ENCODE assay signal across 1 cellular context in the genomic region with DNA sequence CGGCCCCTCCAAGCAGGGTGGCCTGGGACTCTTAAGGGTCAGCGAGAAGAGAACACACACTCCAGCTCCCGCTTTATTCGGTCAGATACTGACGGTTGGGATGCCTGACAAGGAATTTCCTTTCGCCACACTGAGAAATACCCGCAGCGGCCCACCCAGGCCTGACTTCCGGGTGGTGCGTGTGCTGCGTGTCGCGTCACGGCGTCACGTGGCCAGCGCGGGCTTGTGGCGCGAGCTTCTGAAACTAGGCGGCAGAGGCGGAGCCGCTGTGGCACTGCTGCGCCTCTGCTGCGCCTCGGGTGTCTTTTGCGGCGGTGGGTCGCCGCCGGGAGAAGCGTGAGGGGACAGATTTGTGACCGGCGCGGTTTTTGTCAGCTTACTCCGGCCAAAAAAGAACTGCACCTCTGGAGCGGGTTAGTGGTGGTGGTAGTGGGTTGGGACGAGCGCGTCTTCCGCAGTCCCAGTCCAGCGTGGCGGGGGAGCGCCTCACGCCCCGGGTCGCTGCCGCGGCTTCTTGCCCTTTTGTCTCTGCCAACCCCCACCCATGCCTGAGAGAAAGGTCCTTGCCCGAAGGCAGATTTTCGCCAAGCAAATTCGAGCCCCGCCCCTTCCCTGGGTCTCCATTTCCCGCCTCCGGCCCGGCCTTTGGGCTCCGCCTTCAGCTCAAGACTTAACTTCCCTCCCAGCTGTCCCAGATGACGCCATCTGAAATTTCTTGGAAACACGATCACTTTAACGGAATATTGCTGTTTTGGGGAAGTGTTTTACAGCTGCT.
A peak's percentile ranks its signal among the peaks of the same experiment; 100 is the strongest.
TF ChIP-seq lines count a peak whose summit lies in the region.

BRCA2 (plus strand) TSS at position 254 of the 775 bp plus-strand sequence. CDS start 953 bp downstream, outside the sequence.
A gene with protein sequence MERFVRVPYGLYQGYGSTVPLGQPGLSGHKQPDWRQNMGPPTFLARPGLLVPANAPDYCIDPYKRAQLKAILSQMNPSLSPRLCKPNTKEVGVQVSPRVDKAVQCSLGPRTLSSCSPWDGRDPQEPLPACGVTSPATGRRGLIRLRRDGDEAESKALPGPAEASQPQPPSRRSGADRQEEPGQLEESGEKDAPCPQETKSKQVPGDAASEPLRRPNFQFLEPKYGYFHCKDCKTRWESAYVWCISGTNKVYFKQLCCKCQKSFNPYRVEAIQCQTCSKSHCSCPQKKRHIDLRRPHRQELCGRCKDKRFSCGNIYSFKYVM (minus strand): TSS at position 109 of the 775 bp plus-strand sequence. CDS start 3,438 bp downstream, outside the sequence.

TF ChIP-seq in HepG2, 621 proteins besides CTCF, POLR2A, EP300 and RAD21 (continued from another document and continues in another):
- TF ChIP-seq, protein P1, sequence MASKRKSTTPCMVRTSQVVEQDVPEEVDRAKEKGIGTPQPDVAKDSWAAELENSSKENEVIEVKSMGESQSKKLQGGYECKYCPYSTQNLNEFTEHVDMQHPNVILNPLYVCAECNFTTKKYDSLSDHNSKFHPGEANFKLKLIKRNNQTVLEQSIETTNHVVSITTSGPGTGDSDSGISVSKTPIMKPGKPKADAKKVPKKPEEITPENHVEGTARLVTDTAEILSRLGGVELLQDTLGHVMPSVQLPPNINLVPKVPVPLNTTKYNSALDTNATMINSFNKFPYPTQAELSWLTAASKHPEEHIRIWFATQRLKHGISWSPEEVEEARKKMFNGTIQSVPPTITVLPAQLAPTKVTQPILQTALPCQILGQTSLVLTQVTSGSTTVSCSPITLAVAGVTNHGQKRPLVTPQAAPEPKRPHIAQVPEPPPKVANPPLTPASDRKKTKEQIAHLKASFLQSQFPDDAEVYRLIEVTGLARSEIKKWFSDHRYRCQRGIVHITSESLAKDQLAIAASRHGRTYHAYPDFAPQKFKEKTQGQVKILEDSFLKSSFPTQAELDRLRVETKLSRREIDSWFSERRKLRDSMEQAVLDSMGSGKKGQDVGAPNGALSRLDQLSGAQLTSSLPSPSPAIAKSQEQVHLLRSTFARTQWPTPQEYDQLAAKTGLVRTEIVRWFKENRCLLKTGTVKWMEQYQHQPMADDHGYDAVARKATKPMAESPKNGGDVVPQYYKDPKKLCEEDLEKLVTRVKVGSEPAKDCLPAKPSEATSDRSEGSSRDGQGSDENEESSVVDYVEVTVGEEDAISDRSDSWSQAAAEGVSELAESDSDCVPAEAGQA (IDR thresholded peaks at IDR 0.05; ENCODE audit: low read depth) = no peak
- TF ChIP-seq, protein P1 (CRISPR knock-in tag; IDR thresholded peaks at IDR 0.05; ENCODE audit: borderline replicate concordance) = peak; percentile 63
- TF ChIP-seq ZNF883 (CRISPR knock-in tag; IDR thresholded peaks at IDR 0.05; ENCODE audit: not compliant biosample characterization) (peak; percentile 13), ZNF607 (CRISPR knock-in tag; IDR thresholded peaks at IDR 0.05; ENCODE audit: borderline replicate concordance) (peak; percentile 52; the same call in 1 of the 2 replicates), ZNF432 (CRISPR knock-in tag; IDR thresholded peaks at IDR 0.05; ENCODE audit: borderline replicate concordance) (0 out of 2 replicates have a peak, but pooled peaks have one; percentile 30), HMGXB3 (CRISPR knock-in tag; IDR thresholded peaks at IDR 0.05; ENCODE audit: borderline replicate concordance) (peak; percentile 72), IRF1 (CRISPR knock-in tag; IDR thresholded peaks at IDR 0.05; ENCODE audit: low read depth) (0 out of 2 replicates have a peak, but pooled peaks have one; percentile 28), NR2F6 (IDR thresholded peaks at IDR 0.05) (no peak), NR2F6 (CRISPR knock-in tag; IDR thresholded peaks at IDR 0.05) (peak; percentile 51), ZNF749 (CRISPR knock-in tag; IDR thresholded peaks at IDR 0.05; ENCODE audit: borderline replicate concordance) (peak; percentile 76; the same call in 1 of the 2 replicates), SAP130 (CRISPR knock-in tag; IDR thresholded peaks at IDR 0.05; ENCODE audit: low read depth) (peak; percentile 100), TEAD3 (CRISPR knock-in tag; optimal IDR thresholded peaks at IDR 0.05; ENCODE audit: borderline replicate concordance) (peak; percentile 38), TBX2 (CRISPR knock-in tag; IDR thresholded peaks at IDR 0.05; ENCODE audit: borderline replicate concordance) (peak; percentile 78), PHF8 (CRISPR knock-in tag; IDR thresholded peaks at IDR 0.05) (peak; percentile 82), ZNF230 (CRISPR knock-in tag; IDR thresholded peaks at IDR 0.05) (0 out of 2 replicates have a peak, but pooled peaks have one; percentile 52), THAP11 (CRISPR knock-in tag; IDR thresholded peaks at IDR 0.05) (peak; percentile 82), KLF12 (CRISPR knock-in tag; IDR thresholded peaks at IDR 0.05; ENCODE audit: borderline replicate concordance) (peak; percentile 63; the same call in 1 of the 2 replicates), ZNF253 (CRISPR knock-in tag; IDR thresholded peaks at IDR 0.05; ENCODE audit: borderline replicate concordance) (peak; percentile 86; the same call in 1 of the 2 replicates), ZNF703 (CRISPR knock-in tag; IDR thresholded peaks at IDR 0.05; ENCODE audit: borderline replicate concordance) (peak; percentile 71), ZFYVE20 (CRISPR knock-in tag; IDR thresholded peaks at IDR 0.05; ENCODE audit: borderline replicate concordance, low read depth) (no peak), TOPORS (CRISPR knock-in tag; IDR thresholded peaks at IDR 0.05) (peak; percentile 66; the same call in 1 of the 2 replicates)
- TF ChIP-seq, protein P2, sequence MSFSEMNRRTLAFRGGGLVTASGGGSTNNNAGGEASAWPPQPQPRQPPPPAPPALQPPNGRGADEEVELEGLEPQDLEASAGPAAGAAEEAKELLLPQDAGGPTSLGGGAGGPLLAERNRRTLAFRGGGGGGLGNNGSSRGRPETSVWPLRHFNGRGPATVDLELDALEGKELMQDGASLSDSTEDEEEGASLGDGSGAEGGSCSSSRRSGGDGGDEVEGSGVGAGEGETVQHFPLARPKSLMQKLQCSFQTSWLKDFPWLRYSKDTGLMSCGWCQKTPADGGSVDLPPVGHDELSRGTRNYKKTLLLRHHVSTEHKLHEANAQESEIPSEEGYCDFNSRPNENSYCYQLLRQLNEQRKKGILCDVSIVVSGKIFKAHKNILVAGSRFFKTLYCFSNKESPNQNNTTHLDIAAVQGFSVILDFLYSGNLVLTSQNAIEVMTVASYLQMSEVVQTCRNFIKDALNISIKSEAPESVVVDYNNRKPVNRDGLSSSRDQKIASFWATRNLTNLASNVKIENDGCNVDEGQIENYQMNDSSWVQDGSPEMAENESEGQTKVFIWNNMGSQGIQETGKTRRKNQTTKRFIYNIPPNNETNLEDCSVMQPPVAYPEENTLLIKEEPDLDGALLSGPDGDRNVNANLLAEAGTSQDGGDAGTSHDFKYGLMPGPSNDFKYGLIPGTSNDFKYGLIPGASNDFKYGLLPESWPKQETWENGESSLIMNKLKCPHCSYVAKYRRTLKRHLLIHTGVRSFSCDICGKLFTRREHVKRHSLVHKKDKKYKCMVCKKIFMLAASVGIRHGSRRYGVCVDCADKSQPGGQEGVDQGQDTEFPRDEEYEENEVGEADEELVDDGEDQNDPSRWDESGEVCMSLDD (CRISPR knock-in tag; IDR thresholded peaks at IDR 0.05; ENCODE audit: borderline replicate concordance) = no peak
- TF ChIP-seq, protein P3, sequence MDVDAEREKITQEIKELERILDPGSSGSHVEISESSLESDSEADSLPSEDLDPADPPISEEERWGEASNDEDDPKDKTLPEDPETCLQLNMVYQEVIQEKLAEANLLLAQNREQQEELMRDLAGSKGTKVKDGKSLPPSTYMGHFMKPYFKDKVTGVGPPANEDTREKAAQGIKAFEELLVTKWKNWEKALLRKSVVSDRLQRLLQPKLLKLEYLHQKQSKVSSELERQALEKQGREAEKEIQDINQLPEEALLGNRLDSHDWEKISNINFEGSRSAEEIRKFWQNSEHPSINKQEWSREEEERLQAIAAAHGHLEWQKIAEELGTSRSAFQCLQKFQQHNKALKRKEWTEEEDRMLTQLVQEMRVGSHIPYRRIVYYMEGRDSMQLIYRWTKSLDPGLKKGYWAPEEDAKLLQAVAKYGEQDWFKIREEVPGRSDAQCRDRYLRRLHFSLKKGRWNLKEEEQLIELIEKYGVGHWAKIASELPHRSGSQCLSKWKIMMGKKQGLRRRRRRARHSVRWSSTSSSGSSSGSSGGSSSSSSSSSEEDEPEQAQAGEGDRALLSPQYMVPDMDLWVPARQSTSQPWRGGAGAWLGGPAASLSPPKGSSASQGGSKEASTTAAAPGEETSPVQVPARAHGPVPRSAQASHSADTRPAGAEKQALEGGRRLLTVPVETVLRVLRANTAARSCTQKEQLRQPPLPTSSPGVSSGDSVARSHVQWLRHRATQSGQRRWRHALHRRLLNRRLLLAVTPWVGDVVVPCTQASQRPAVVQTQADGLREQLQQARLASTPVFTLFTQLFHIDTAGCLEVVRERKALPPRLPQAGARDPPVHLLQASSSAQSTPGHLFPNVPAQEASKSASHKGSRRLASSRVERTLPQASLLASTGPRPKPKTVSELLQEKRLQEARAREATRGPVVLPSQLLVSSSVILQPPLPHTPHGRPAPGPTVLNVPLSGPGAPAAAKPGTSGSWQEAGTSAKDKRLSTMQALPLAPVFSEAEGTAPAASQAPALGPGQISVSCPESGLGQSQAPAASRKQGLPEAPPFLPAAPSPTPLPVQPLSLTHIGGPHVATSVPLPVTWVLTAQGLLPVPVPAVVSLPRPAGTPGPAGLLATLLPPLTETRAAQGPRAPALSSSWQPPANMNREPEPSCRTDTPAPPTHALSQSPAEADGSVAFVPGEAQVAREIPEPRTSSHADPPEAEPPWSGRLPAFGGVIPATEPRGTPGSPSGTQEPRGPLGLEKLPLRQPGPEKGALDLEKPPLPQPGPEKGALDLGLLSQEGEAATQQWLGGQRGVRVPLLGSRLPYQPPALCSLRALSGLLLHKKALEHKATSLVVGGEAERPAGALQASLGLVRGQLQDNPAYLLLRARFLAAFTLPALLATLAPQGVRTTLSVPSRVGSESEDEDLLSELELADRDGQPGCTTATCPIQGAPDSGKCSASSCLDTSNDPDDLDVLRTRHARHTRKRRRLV (CRISPR knock-in tag; IDR thresholded peaks at IDR 0.05) = no peak; the same call in 1 of the 2 replicates
- TF ChIP-seq, protein P4, sequence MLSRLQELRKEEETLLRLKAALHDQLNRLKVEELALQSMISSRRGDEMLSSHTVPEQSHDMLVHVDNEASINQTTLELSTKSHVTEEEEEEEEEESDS (CRISPR knock-in tag; IDR thresholded peaks at IDR 0.05; ENCODE audit: borderline replicate concordance) = peak; percentile 93
